8 cellular contexts compared by ENCODE assay signal in the genomic region with DNA sequence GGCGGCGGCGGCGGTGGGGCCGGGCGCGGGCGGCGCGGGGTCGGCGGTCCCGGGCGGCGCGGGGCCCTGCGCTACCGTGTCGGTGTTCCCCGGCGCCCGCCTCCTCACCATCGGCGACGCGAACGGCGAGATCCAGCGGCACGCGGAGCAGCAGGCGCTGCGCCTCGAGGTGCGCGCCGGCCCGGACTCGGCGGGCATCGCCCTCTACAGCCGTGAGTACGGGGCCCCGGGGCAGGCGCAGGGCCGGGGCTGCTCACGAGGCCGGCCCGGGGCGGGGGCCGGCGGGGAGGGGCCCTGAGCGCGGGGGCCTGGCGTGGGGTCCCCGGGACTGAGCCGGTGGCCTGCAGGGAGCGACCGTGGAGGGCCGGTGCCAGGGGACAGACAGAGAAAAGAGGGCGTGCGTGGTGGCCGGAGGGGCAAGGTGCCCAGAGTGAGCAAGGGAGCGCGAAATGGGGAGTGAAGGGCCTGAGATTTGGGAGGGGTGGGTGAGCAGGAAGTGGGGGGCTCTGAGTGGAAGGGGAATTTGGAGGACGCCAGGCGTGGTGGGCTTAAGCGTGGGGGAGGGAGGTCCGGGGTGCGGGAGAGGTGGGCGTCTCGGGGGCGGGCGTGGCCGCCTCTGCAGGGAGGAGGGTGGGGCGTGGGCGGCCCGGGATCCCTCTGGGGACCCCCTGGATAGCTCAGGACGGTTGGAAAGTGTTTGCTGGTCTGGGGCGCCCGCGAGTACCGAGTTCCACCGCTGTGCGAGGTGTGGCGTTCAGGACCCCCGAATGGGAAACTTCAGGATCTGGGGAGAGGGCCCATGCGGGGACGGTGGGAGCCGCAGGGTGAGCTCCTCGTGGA. TPM values are rescaled to one million over a fixed set of nuclear protein-coding genes. Genes with fewer than 3 reads are reported as not detected.
DNase-seq lines count a peak whose midpoint lies in the region; ATAC-seq lines count a peak whose summit lies in the region.

No MANE protein-coding gene starts in this region.

- WGBS in mesenchymal stem cell: under 1% methylated on average over 59 of the region's 91 CpGs

- peak overlapping the region; percentile 92 for H3K4me2 ChIP-seq in mesenchymal stem cell (ENCODE audit: low read length, poor library complexity, severe bottlenecking)

- DNase-seq in NCI-H1417 (lab: John Stamatoyannopoulos, UW) (peak in 2 of 3 experiments; percentile 70 to 80), NCI-H1417 treated with DMSO at 0.1 percent for 48 hours (lab: John Stamatoyannopoulos, UW) (no peak), ecto neural progenitor cell (ENCODE audit: low spot score) (peak; percentile 77), mesenchymal stem cell (peak; percentile 41), NOMO-1 treated with DMSO at 0.1 percent for 48 hours (lab: John Stamatoyannopoulos, UW; ENCODE audit: unreplicated experiment) (no peak)
- DNase-seq in activated CD4-positive, alpha-beta T cell treated with anti-CD3 and anti-CD28 coated beads for 1 hour: peak; percentile 19
- DNase-seq in stimulated activated naive CD8-positive, alpha-beta T cell treated with anti-CD3 and anti-CD28 coated beads, Interleukin-15, Interleukin-2, amounts not matched to agents 100 U/mL and 50 U/mL, for 24 hours: peak; percentile 51

- H4K91ac ChIP-seq in mesenchymal stem cell (ENCODE audit: low read length): peak overlapping the region; percentile 67

- peaks cover 11% of the 10 kb centered on the region for H3K79me1 ChIP-seq in mesenchymal stem cell (replicated peaks; ENCODE audit: low read length, poor library complexity, severe bottlenecking)

- H3K27me3 ChIP-seq in mesenchymal stem cell (ENCODE audit: control insufficient read depth in 1 of 2, insufficient read depth in 1 of 2, low read length in 2 of 2): no peaks in the 10 kb centered on the region

- H2BK5ac ChIP-seq in mesenchymal stem cell (ENCODE audit: low read depth, low read length, poor library complexity, severe bottlenecking): peak overlapping the region; percentile 80

- peak overlapping the region in 1 of 2 experiments; percentile 96 for H3K23ac ChIP-seq in mesenchymal stem cell (ENCODE audit: low read length in 2 of 2)

- peak overlapping the region; percentile 90 for H3K9ac ChIP-seq in mesenchymal stem cell (ENCODE audit: low read length)

- peak overlapping the region in 1 of 2 experiments; percentile 100 for H3K14ac ChIP-seq in mesenchymal stem cell (ENCODE audit: low read length in 2 of 2)

- peak overlapping the region; percentile 93 for H4K8ac ChIP-seq in mesenchymal stem cell (ENCODE audit: low read length)

- peak overlapping the region; percentile 86 to 97 for H3K4me3 ChIP-seq in mesenchymal stem cell (ENCODE audit: insufficient read depth in 1 of 2, low read depth in 1 of 2, low read length in 2 of 2)

- peak overlapping the region; percentile 91 for H2BK120ac ChIP-seq in mesenchymal stem cell (ENCODE audit: low read depth, low read length)

- peaks cover 0 to 4% of the 10 kb centered on the region in 2 experiments for H3K36me3 ChIP-seq in mesenchymal stem cell (ENCODE audit: control insufficient read depth in 1 of 2, insufficient read depth in 2 of 2, low read depth in 1 of 2, low read length in 2 of 2)

- H2BK12ac ChIP-seq in mesenchymal stem cell (ENCODE audit: low read length in 2 of 2): peak overlapping the region; percentile 42 to 52

- ATAC-seq in HG03280 (IDR thresholded peaks at IDR 0.05; ENCODE audit: unreplicated experiment): peak; percentile 19
- no peak for ATAC-seq in stimulated activated naive CD8-positive, alpha-beta T cell treated with anti-CD3 and anti-CD28 coated beads, Interleukin-15, Interleukin-2, amounts not matched to agents 100 U/mL and 50 U/mL, for 24 hours

- peak overlapping the region; percentile 93 to 100 for H3K18ac ChIP-seq in mesenchymal stem cell (ENCODE audit: low read depth in 1 of 2, low read length in 2 of 2)

- H3K9me3 ChIP-seq in mesenchymal stem cell (ENCODE audit: control insufficient read depth, low read length): no peaks in the 10 kb centered on the region

- H2BK15ac ChIP-seq in mesenchymal stem cell (ENCODE audit: low read depth, poor library complexity, severe bottlenecking): peak overlapping the region; percentile 89

- peak overlapping the region; percentile 90 for H2AFZ ChIP-seq in mesenchymal stem cell (ENCODE audit: low read depth, low read length)

- H2AK5ac ChIP-seq in mesenchymal stem cell (ENCODE audit: low read length, severe bottlenecking): no peak overlapping the region

- peak overlapping the region; percentile 56 for H3K27ac ChIP-seq in mesenchymal stem cell (ENCODE audit: low read length, poor library complexity, severe bottlenecking)

- peak overlapping the region; percentile 47 to 98 for H3K4ac ChIP-seq in mesenchymal stem cell (ENCODE audit: low read depth in 1 of 2, low read length in 2 of 2)

- H3K4me1 ChIP-seq in mesenchymal stem cell (ENCODE audit: control insufficient read depth, insufficient read depth, low read depth, low read length): peaks cover 9% of the 10 kb centered on the region

RNA-seq across cellular contexts. Expression of a gene that starts 0.6 kb away (rescaled TPM):
- polyA plus RNA-seq in mesenchymal stem cell (2013, experiment 1 of 2): 83.5 TPM
- polyA plus RNA-seq in mesenchymal stem cell (2013, experiment 2 of 2): 82.1 TPM

RNA-seq across cellular contexts. Expression of a gene that starts 23.7 kb away (rescaled TPM):
- polyA plus RNA-seq in mesenchymal stem cell (2013, experiment 1 of 2): not detected
- polyA plus RNA-seq in mesenchymal stem cell (2013, experiment 2 of 2): not detected

RNA-seq across cellular contexts. Expression of a gene that starts 35.9 kb away (rescaled TPM):
- polyA plus RNA-seq in mesenchymal stem cell (2013, experiment 1 of 2): 28.5 TPM
- 29.7 TPM for polyA plus RNA-seq in mesenchymal stem cell (2013, experiment 2 of 2)

RNA-seq across cellular contexts. Expression of a gene that starts 56.5 kb away (rescaled TPM):
- 51.4 TPM for polyA plus RNA-seq in mesenchymal stem cell (2013, experiment 1 of 2)
- polyA plus RNA-seq in mesenchymal stem cell (2013, experiment 2 of 2): 51.4 TPM

RNA-seq across cellular contexts. Expression of a gene that starts 56.7 kb away (rescaled TPM):
- polyA plus RNA-seq in mesenchymal stem cell (2013, experiment 1 of 2): 20.0 TPM
- 22.7 TPM for polyA plus RNA-seq in mesenchymal stem cell (2013, experiment 2 of 2)

Comparison
In these comparisons a context has a peak if more than half of its experiments do, and no peak if none do; other contexts are left out.
1. DNase-seq: peak in NCI-H1417 (2 of 3), activated CD4-positive, alpha-beta T cell treated with anti-CD3 and anti-CD28 coated beads for 1 hour (single experiment), ecto neural progenitor cell (single experiment), mesenchymal stem cell (single experiment) and stimulated activated naive CD8-positive, alpha-beta T cell treated with anti-CD3 and anti-CD28 coated beads, Interleukin-15, Interleukin-2, amounts not matched to agents 100 U/mL and 50 U/mL, for 24 hours (single experiment); none in NCI-H1417 treated with DMSO at 0.1 percent for 48 hours (single experiment) and NOMO-1 treated with DMSO at 0.1 percent for 48 hours (single experiment).